Comparison of ENCODE assay signal across 28 cellular contexts in the genomic region with DNA sequence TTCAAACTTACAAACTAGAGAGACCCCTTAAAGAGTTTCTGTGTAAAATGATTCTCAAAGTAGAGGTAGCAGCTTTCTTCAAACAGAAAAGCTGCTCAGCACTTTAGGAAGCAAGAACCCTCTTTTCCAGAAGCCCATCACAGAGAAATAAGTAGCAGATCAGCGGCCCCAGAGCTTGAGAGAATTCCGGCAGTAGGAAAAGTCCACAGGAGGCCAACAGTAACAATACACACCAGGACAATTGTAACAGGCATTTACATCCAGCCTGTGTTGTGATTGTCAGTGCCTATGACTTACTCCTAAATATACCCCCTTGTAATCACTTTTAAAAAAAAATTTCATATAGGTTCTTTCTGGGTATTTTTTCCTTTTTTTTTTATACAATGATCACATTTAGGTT.
"Had no signal": no experiment of that assay in that cellular context is flagged by ENCODE, and none has a peak within 500 bp of the region (broad histone marks: within the 10 kb centered on the region; RNA-seq: fewer than 3 reads in every experiment).

No MANE protein-coding gene starts in this region.

- H3K36me3 Mint-ChIP-seq: activated naive CD4-positive, alpha-beta T cell treated with anti-CD3 and anti-CD28 coated beads, Interleukin-2, amount 10 ng/mL, durations not matched to agents 7 days and 5 days; activated naive CD8-positive, alpha-beta T cell treated with anti-CD3 and anti-CD28 coated beads, Interleukin-2, amount 10 ng/mL, durations not matched to agents 7 days and 5 days; brain; naive B cell; T-cell had no signal

- H3K4me3 Mint-ChIP-seq: activated naive CD4-positive, alpha-beta T cell treated with anti-CD3 and anti-CD28 coated beads, Interleukin-2, amount 10 ng/mL, durations not matched to agents 7 days and 5 days; activated naive CD8-positive, alpha-beta T cell treated with anti-CD3 and anti-CD28 coated beads, Interleukin-2, amount 10 ng/mL, durations not matched to agents 7 days and 5 days; activated T-helper 1 cell treated with anti-CD3 and anti-CD28 coated beads, Interleukin-12 subunit alpha, Interleukin-12 subunit beta, Interleukin-2, Interleukin-4 antibody, amounts not matched to agents 30 ng/mL and 10 ng/mL and 1 ng/mL, durations not matched to agents 14 hours and 24 hours and 36 hours; brain; naive B cell; T-cell had no signal

- H3K9me3 Mint-ChIP-seq: activated naive CD8-positive, alpha-beta T cell treated with anti-CD3 and anti-CD28 coated beads, Interleukin-2, amount 10 ng/mL, durations not matched to agents 7 days and 5 days; T-cell had no signal

- H3K4me3 ChIP-seq: ascending aorta, cardiac muscle cell, colonic mucosa, left ventricle myocardium inferior, lung, right atrium auricular region, suprapubic skin, tibial artery had no signal

- H3K4me1 ChIP-seq: ascending aorta, colonic mucosa, left ventricle myocardium inferior, right atrium auricular region, suprapubic skin, tibial artery had no signal

- H3K9me3 ChIP-seq: ascending aorta, colonic mucosa, left ventricle myocardium inferior, right atrium auricular region, suprapubic skin, tibial artery had no signal

- H3K27me3 Mint-ChIP-seq: activated naive CD4-positive, alpha-beta T cell treated with anti-CD3 and anti-CD28 coated beads, Interleukin-2, amount 10 ng/mL, durations not matched to agents 7 days and 5 days; activated naive CD8-positive, alpha-beta T cell treated with anti-CD3 and anti-CD28 coated beads, Interleukin-2, amount 10 ng/mL, durations not matched to agents 7 days and 5 days; brain; naive B cell; T-cell had no signal

- H3K4me1 Mint-ChIP-seq: activated naive CD4-positive, alpha-beta T cell treated with anti-CD3 and anti-CD28 coated beads, Interleukin-2, amount 10 ng/mL, durations not matched to agents 7 days and 5 days; activated naive CD8-positive, alpha-beta T cell treated with anti-CD3 and anti-CD28 coated beads, Interleukin-2, amount 10 ng/mL, durations not matched to agents 7 days and 5 days; naive B cell; T-cell had no signal

- H3K27me3 ChIP-seq: ascending aorta, cardiac muscle cell, colonic mucosa, right atrium auricular region, suprapubic skin, tibial artery had no signal

- H3K27ac ChIP-seq: ascending aorta, cardiac muscle cell, colonic mucosa, left ventricle myocardium inferior, right atrium auricular region, suprapubic skin, tibial artery had no signal

- H3K27ac Mint-ChIP-seq: activated naive CD4-positive, alpha-beta T cell treated with anti-CD3 and anti-CD28 coated beads, Interleukin-2, amount 10 ng/mL, durations not matched to agents 7 days and 5 days; activated naive CD8-positive, alpha-beta T cell treated with anti-CD3 and anti-CD28 coated beads, Interleukin-2, amount 10 ng/mL, durations not matched to agents 7 days and 5 days; activated T-helper 1 cell treated with anti-CD3 and anti-CD28 coated beads, Interleukin-12 subunit alpha, Interleukin-12 subunit beta, Interleukin-2, Interleukin-4 antibody, amounts not matched to agents 30 ng/mL and 10 ng/mL and 1 ng/mL, durations not matched to agents 14 hours and 24 hours and 36 hours; brain; naive B cell; T-cell had no signal

- ATAC-seq: T-cell had no signal

- DNase-seq: activated CD4-positive, alpha-beta T cell treated with anti-CD3 and anti-CD28 coated beads for 48 hours; activated CD4-positive, alpha-beta T cell treated with anti-CD3 and anti-CD28 coated beads, Interleukin-2, amount 50 U/mL, for 48 hours; activated CD8-positive, alpha-beta memory T cell treated with anti-CD3 and anti-CD28 coated beads for 24 hours; activated gamma-delta T cell; activated naive CD4-positive, alpha-beta T cell treated with anti-CD3 and anti-CD28 coated beads, Interleukin-2, amount 10 ng/mL, durations not matched to agents 7 days and 5 days; activated naive CD8-positive, alpha-beta T cell treated with anti-CD3 and anti-CD28 coated beads, Interleukin-2, amount 10 ng/mL, durations not matched to agents 7 days and 5 days; activated T-cell treated with anti-CD3 and anti-CD28 coated beads, Interleukin-2, amount 50 U/mL, for 1 hour; cerebellar nuclear complex; colonic mucosa; effector memory CD4-positive, alpha-beta T cell; foreskin fibroblast; head of caudate nucleus; hippocampal formation; islet precursor cell; left ventricle myocardium inferior; naive B cell; stimulated activated CD4-positive, alpha-beta T cell treated with anti-CD3 and anti-CD28 coated beads, Interleukin-15, amount 100 ng/mL, for 24 hours; stimulated activated CD4-positive, alpha-beta T cell treated with anti-CD3 and anti-CD28 coated beads, Interleukin-2, amount 100 ng/mL, for 24 hours; stimulated activated naive CD4-positive, alpha-beta T cell; T-cell; tibial artery had no signal

- H3K36me3 ChIP-seq: ascending aorta, cardiac muscle cell, colonic mucosa, left ventricle myocardium inferior, right atrium auricular region, suprapubic skin, tibial artery had no signal
